In genomic region chr4:95705323-95705722, GRCh38 we compare ENCODE assay signal across 2 cellular contexts.
A peak's percentile ranks its signal among the peaks of the same experiment; 100 is the strongest.
TF ChIP-seq lines count a peak whose summit lies in the region.

No MANE protein-coding gene starts in this region.

TF ChIP-seq in SK-N-SH, 30 proteins besides CTCF, POLR2A, EP300 and RAD21 (continued from another document):
- TF ChIP-seq RFX5 (IDR thresholded peaks at IDR 0.05; ENCODE audit: low read length) (no peak), YY1 (IDR thresholded peaks at IDR 0.05; ENCODE audit: low read depth) (no peak), MAX (IDR thresholded peaks at IDR 0.05; ENCODE audit: low read depth) (no peak), POLR2AphosphoS5 (IDR thresholded peaks at IDR 0.05; ENCODE audit: low read depth, low read length) (no peak), SMC3 (IDR thresholded peaks at IDR 0.05; ENCODE audit: low read depth, low read length) (no peak), CHD2 (IDR thresholded peaks at IDR 0.05; ENCODE audit: low read length, partially characterized antibody) (peak; percentile 47)

TF ChIP-seq in SK-N-SH treated with all-trans-retinoic acid at 6 μM for 48 hours, 23 proteins besides CTCF, POLR2A, EP300 and RAD21 (continued from another document):
- 0 out of 2 replicates have a peak, but pooled peaks have one; percentile 28 for TF ChIP-seq CREB5 (CRISPR knock-in tag; IDR thresholded peaks at IDR 0.05; ENCODE audit: low read depth)
- no peak; the same call in 1 of the 2 replicates for TF ChIP-seq ZNF70 (CRISPR knock-in tag; IDR thresholded peaks at IDR 0.05)
- no peak for TF ChIP-seq CSDC2 (CRISPR knock-in tag; IDR thresholded peaks at IDR 0.05)
- no peak; the same call in 1 of the 2 replicates for TF ChIP-seq GLIS3 (CRISPR knock-in tag; IDR thresholded peaks at IDR 0.05)
- TF ChIP-seq ARNTL (CRISPR knock-in tag; IDR thresholded peaks at IDR 0.05; ENCODE audit: borderline replicate concordance, low read depth): peak; percentile 43; the same call in 1 of the 2 replicates
- no peak for TF ChIP-seq ZFP30 (CRISPR knock-in tag; IDR thresholded peaks at IDR 0.05)
- peak; percentile 77 for TF ChIP-seq CSRNP3 (CRISPR knock-in tag; IDR thresholded peaks at IDR 0.05)
- no peak; the same call in 1 of the 2 replicates for TF ChIP-seq RARB (CRISPR knock-in tag; IDR thresholded peaks at IDR 0.05)
- TF ChIP-seq PPARA (CRISPR knock-in tag; IDR thresholded peaks at IDR 0.05; ENCODE audit: borderline replicate concordance): no peak
